Comparison of ENCODE assay signal across 11 cellular contexts in genomic region chr11:67264886-67265632, GRCh38. TPM values are rescaled to one million over a fixed set of nuclear protein-coding genes. Genes with fewer than 3 reads are reported as not detected.
DNase-seq lines count a peak whose midpoint lies in the region; ATAC-seq and TF ChIP-seq lines count a peak whose summit lies in the region.
"Had no signal": no experiment of that assay in that cellular context is flagged by ENCODE, and none has a peak within 500 bp of the region (broad histone marks: within the 10 kb centered on the region; RNA-seq: fewer than 3 reads in every experiment).

No MANE protein-coding gene starts in this region.

- H3K27ac Mint-ChIP-seq in activated naive CD4-positive, alpha-beta T cell treated with anti-CD3 and anti-CD28 coated beads, Interleukin-2, amount 50 U/mL, for 72 hours = peak overlapping the region; percentile 89

- H4K20me1 ChIP-seq in Karpas-422 (ENCODE audit: insufficient read depth, low read depth, low read length) = peaks cover 7% of the 10 kb centered on the region; the same call in 1 of the 2 replicates

- no peak overlapping the region for H4K91ac ChIP-seq in mesenchymal stem cell (ENCODE audit: low read length)

- WGBS in heart left ventricle, 4 donors = 93 to 96% (median 94%) methylated on average over 5 to 6 of the region's 6 CpGs
- WGBS in mesenchymal stem cell = 86% methylated on average over 6 of the region's 6 CpGs

- no peak overlapping the region for H3K4ac ChIP-seq in mesenchymal stem cell (ENCODE audit: low read depth in 1 of 2, low read length in 2 of 2)

- no peak overlapping the region for H3K18ac ChIP-seq in mesenchymal stem cell (ENCODE audit: low read depth in 1 of 2, low read length in 2 of 2)

- no peaks in the 10 kb centered on the region for H3K27me3 ChIP-seq in heart left ventricle
- no peaks in the 10 kb centered on the region for H3K27me3 ChIP-seq in mesenchymal stem cell (ENCODE audit: control insufficient read depth in 1 of 2, insufficient read depth in 1 of 2, low read length in 2 of 2)
- H3K27me3 ChIP-seq in upper lobe of right lung = no peaks in the 10 kb centered on the region
- no peaks in the 10 kb centered on the region for H3K27me3 ChIP-seq in Karpas-422 (ENCODE audit: low read length)
- H3K27me3 ChIP-seq: BE2C, colonic mucosa had no signal

- H3K9me3 ChIP-seq in heart left ventricle (no peaks in the 10 kb centered on the region), mesenchymal stem cell (ENCODE audit: control insufficient read depth, low read length) (no peaks in the 10 kb centered on the region), upper lobe of right lung (no peaks in the 10 kb centered on the region), Karpas-422 (ENCODE audit: low read length) (no peaks in the 10 kb centered on the region)
- H3K9me3 ChIP-seq: BE2C, colonic mucosa, SK-N-SH had no signal

- no peak overlapping the region for H2BK5ac ChIP-seq in mesenchymal stem cell (ENCODE audit: low read depth, low read length, poor library complexity, severe bottlenecking)

- no peak overlapping the region for H3K14ac ChIP-seq in mesenchymal stem cell (ENCODE audit: low read length in 2 of 2)

- H3K9me3 Mint-ChIP-seq in activated naive CD4-positive, alpha-beta T cell treated with anti-CD3 and anti-CD28 coated beads, Interleukin-2, amount 50 U/mL, for 72 hours = no peaks in the 10 kb centered on the region

- H3K4me1 ChIP-seq in heart left ventricle (peaks cover 18 to 68% (median 48%) of the 10 kb centered on the region in 12 donors), mesenchymal stem cell (ENCODE audit: control insufficient read depth, insufficient read depth, low read depth, low read length) (peaks cover 42% of the 10 kb centered on the region), upper lobe of right lung (peaks cover 56% of the 10 kb centered on the region), Karpas-422 (ENCODE audit: low read length) (peaks cover 40% of the 10 kb centered on the region)

- TF ChIP-seq CTCF in heart left ventricle (IDR thresholded peaks at IDR 0.05) (no peak), upper lobe of right lung (IDR thresholded peaks at IDR 0.05) (no peak)

- H3K36me3 ChIP-seq in heart left ventricle (peaks cover 0 to 20% (median 2%) of the 10 kb centered on the region in 9 donors), mesenchymal stem cell (ENCODE audit: control insufficient read depth in 1 of 2, insufficient read depth in 2 of 2, low read depth in 1 of 2, low read length in 2 of 2) (peaks cover 9 to 21% of the 10 kb centered on the region in 2 experiments), upper lobe of right lung (peaks cover 15% of the 10 kb centered on the region), Karpas-422 (ENCODE audit: insufficient read depth, low read length) (peaks cover 11% of the 10 kb centered on the region; the same call in 1 of the 2 replicates)
- H3K36me3 ChIP-seq: colonic mucosa had no signal

- H2BK12ac ChIP-seq in mesenchymal stem cell (ENCODE audit: low read length in 2 of 2) = no peak overlapping the region

- no peak overlapping the region for H2AFZ ChIP-seq in mesenchymal stem cell (ENCODE audit: low read depth, low read length)
- H2AFZ ChIP-seq in Karpas-422 (ENCODE audit: low read length) = no peak overlapping the region

- peaks cover 30 to 40% of the 10 kb centered on the region in 2 donors for H3K36me3 Mint-ChIP-seq in activated naive CD4-positive, alpha-beta T cell treated with anti-CD3 and anti-CD28 coated beads, Interleukin-2, amount 50 U/mL, for 72 hours

- H3K4me3 ChIP-seq in heart left ventricle (no peak overlapping the region), mesenchymal stem cell (ENCODE audit: insufficient read depth in 1 of 2, low read depth in 1 of 2, low read length in 2 of 2) (no peak overlapping the region), upper lobe of right lung (no peak overlapping the region), Karpas-422 (ENCODE audit: low read length) (no peak overlapping the region)
- H3K4me3 ChIP-seq: colonic mucosa had no signal

- H3K79me1 ChIP-seq in mesenchymal stem cell (replicated peaks; ENCODE audit: low read length, poor library complexity, severe bottlenecking) = no peaks in the 10 kb centered on the region

- H3K9me2 ChIP-seq in Karpas-422 (replicated peaks; ENCODE audit: insufficient read depth, low read length) = no peaks in the 10 kb centered on the region
- H3K9me2 ChIP-seq: SK-N-SH had no signal

- no peak for TF ChIP-seq POLR2A in heart left ventricle (IDR thresholded peaks at IDR 0.05)

- ATAC-seq in heart left ventricle (no peak), Right ventricle myocardium inferior (no peak), upper lobe of right lung (no peak), HG03378 (IDR thresholded peaks at IDR 0.05; ENCODE audit: unreplicated experiment) (no peak)
- ATAC-seq in activated naive CD4-positive, alpha-beta T cell treated with anti-CD3 and anti-CD28 coated beads, Interleukin-2, amount 50 U/mL, for 72 hours = peak; percentile 7 to 10

- no peak overlapping the region for H3K23ac ChIP-seq in mesenchymal stem cell (ENCODE audit: low read length in 2 of 2)

- H3K4me2 ChIP-seq in mesenchymal stem cell (ENCODE audit: low read length, poor library complexity, severe bottlenecking) = no peak overlapping the region
- no peak overlapping the region for H3K4me2 ChIP-seq in Karpas-422 (ENCODE audit: low read depth, low read length, poor library complexity, severe bottlenecking)

- H3K79me2 ChIP-seq in Karpas-422 (ENCODE audit: low read length) = peaks cover 31% of the 10 kb centered on the region

- H3K9ac ChIP-seq in mesenchymal stem cell (ENCODE audit: low read length) (no peak overlapping the region), Karpas-422 (ENCODE audit: low read length) (no peak overlapping the region)
- H3K9ac ChIP-seq: SK-N-SH had no signal

- intact Hi-C loops in heart left ventricle (cut with DNase I) (loop anchor here in 5 of 10 donors (1.0 to 5.0 kb wide), 5 partner anchors 37 to 122 kb away; partner anchors contain the start of gene SSH3 (in 1 of the 5)), Right ventricle myocardium inferior (cut with DNase I) (loop anchor here (5.0 kb wide), 1 partner anchor 117 kb away; no protein-coding TSS in a partner anchor), upper lobe of right lung (cut with DNase I) (loop anchor here (5.0 kb wide), 1 partner anchor 52 kb away; no protein-coding TSS in a partner anchor)

- no peak overlapping the region for H4K8ac ChIP-seq in mesenchymal stem cell (ENCODE audit: low read length)

- peak overlapping the region; percentile 19 for H2BK15ac ChIP-seq in mesenchymal stem cell (ENCODE audit: low read depth, poor library complexity, severe bottlenecking)

- peak overlapping the region in 3 of 12 donors; percentile 73 to 84 (median 76) for H3K27ac ChIP-seq in heart left ventricle
- no peak overlapping the region for H3K27ac ChIP-seq in mesenchymal stem cell (ENCODE audit: low read length, poor library complexity, severe bottlenecking)
- H3K27ac ChIP-seq in upper lobe of right lung = no peak overlapping the region
- H3K27ac ChIP-seq in Karpas-422 (ENCODE audit: low read length) = no peak overlapping the region

- H2BK120ac ChIP-seq in mesenchymal stem cell (ENCODE audit: low read depth, low read length) = no peak overlapping the region

- no peak overlapping the region for H2AK5ac ChIP-seq in mesenchymal stem cell (ENCODE audit: low read length, severe bottlenecking)

- peak in 3 of 5 donors; percentile 19 to 49 (median 27) for DNase-seq in heart left ventricle
- DNase-seq in Right ventricle myocardium inferior (ENCODE audit: missing footprints) = no peak
- DNase-seq in activated naive CD4-positive, alpha-beta T cell treated with anti-CD3 and anti-CD28 coated beads, Interleukin-2, amount 50 U/mL, for 72 hours (ENCODE audit: low spot score in 2 of 2) = no peak
- DNase-seq in mesenchymal stem cell = no peak
- DNase-seq in upper lobe of right lung = peak; percentile 49
- no peak for DNase-seq in NCI-H2107 (lab: John Stamatoyannopoulos, UW)
- no peak for DNase-seq in Karpas-422
- DNase-seq: BE2C, colonic mucosa, SK-N-SH had no signal

RNA-seq across cellular contexts. Expression of gene GRK2, which starts 1.2 kb away (rescaled TPM):
- total RNA-seq in heart left ventricle (100 to 1,000 TPM in 1 of 9 donors, 10 to 100 TPM in 8; 40.1 to 107 (median 49.6) TPM), Right ventricle myocardium inferior (54.1 TPM), upper lobe of right lung (98.4 TPM)
- 10 to 100 TPM; 55.6 to 63.8 TPM for polyA plus RNA-seq in heart left ventricle
- 100 to 1,000 TPM; 289 to 376 TPM for total RNA-seq in activated naive CD4-positive, alpha-beta T cell treated with anti-CD3 and anti-CD28 coated beads, Interleukin-2, amount 50 U/mL, for 72 hours
- 26.9 TPM for polyA plus RNA-seq in mesenchymal stem cell (2013, experiment 1 of 2)
- 25.8 TPM for polyA plus RNA-seq in mesenchymal stem cell (2013, experiment 2 of 2)
- total RNA-seq in Karpas-422 (2014; rRNA removed; shearing (Covaris generic); ENCODE audit: low replicate concordance) = 94.7 and 190 TPM in 2 replicates

RNA-seq across cellular contexts. Expression of gene ANKRD13D, which starts 24.0 kb away (rescaled TPM):
- 10 to 100 TPM in 6 of 9 donors, 1 to 10 TPM in 3; 7.6 to 43.6 (median 12.8) TPM for total RNA-seq in heart left ventricle
- polyA plus RNA-seq in heart left ventricle = 10 to 100 TPM; 12.3 to 17.6 TPM
- 15.2 TPM for total RNA-seq in Right ventricle myocardium inferior
- total RNA-seq in activated naive CD4-positive, alpha-beta T cell treated with anti-CD3 and anti-CD28 coated beads, Interleukin-2, amount 50 U/mL, for 72 hours = 100 to 1,000 TPM in 1 of 2 donors, 10 to 100 TPM in 1; 76.0 to 213 TPM
- polyA plus RNA-seq in mesenchymal stem cell (2013, experiment 1 of 2) = 27.5 TPM
- polyA plus RNA-seq in mesenchymal stem cell (2013, experiment 2 of 2) = 27.7 TPM
- total RNA-seq in upper lobe of right lung = 59.4 TPM
- 31.3 and 91.8 TPM in 2 replicates for total RNA-seq in Karpas-422 (2014; rRNA removed; shearing (Covaris generic); ENCODE audit: low replicate concordance)

RNA-seq across cellular contexts. Expression of gene SSH3, which starts 38.3 kb away (rescaled TPM):
- total RNA-seq in heart left ventricle = 10 to 100 TPM; 10.8 to 23.9 (median 16.8) TPM
- polyA plus RNA-seq in heart left ventricle = 1 to 10 TPM; 8.1 to 9.4 TPM
- total RNA-seq in Right ventricle myocardium inferior = 15.8 TPM
- 10 to 100 TPM; 11.6 to 16.5 TPM for total RNA-seq in activated naive CD4-positive, alpha-beta T cell treated with anti-CD3 and anti-CD28 coated beads, Interleukin-2, amount 50 U/mL, for 72 hours
- 71.0 TPM for polyA plus RNA-seq in mesenchymal stem cell (2013, experiment 1 of 2)
- 71.6 TPM for polyA plus RNA-seq in mesenchymal stem cell (2013, experiment 2 of 2)
- 36.4 TPM for total RNA-seq in upper lobe of right lung
- total RNA-seq in Karpas-422 (2014; rRNA removed; shearing (Covaris generic); ENCODE audit: low replicate concordance) = 0.61 and 0.82 TPM in 2 replicates

Comparison
In these comparisons a context has a peak if more than half of its experiments do, and no peak if none do; other contexts are left out.
1. DNase-seq: peak in heart left ventricle (3 of 5) and upper lobe of right lung (single experiment); none in Right ventricle myocardium inferior (single experiment), activated naive CD4-positive, alpha-beta T cell treated with anti-CD3 and anti-CD28 coated beads, Interleukin-2, amount 50 U/mL, for 72 hours (0 of 2), mesenchymal stem cell (single experiment), NCI-H2107 (single experiment) and Karpas-422 (single experiment).
2. ATAC-seq: peak in activated naive CD4-positive, alpha-beta T cell treated with anti-CD3 and anti-CD28 coated beads, Interleukin-2, amount 50 U/mL, for 72 hours (2 of 2); none in heart left ventricle (0 of 4), Right ventricle myocardium inferior (single experiment), upper lobe of right lung (single experiment) and HG03378 (single experiment).